Comparison of ENCODE assay signal across 8 cellular contexts in genomic region chr12:121095544-121096198, GRCh38. TPM values are rescaled to one million over a fixed set of nuclear protein-coding genes. Genes with fewer than 3 reads are reported as not detected.
DNase-seq lines count a peak whose midpoint lies in the region; ATAC-seq and TF ChIP-seq lines count a peak whose summit lies in the region.

No MANE protein-coding gene starts in this region.

- TF ChIP-seq CTCF in GM12865 (IDR thresholded peaks at IDR 0.05; ENCODE audit: insufficient read depth, low read depth, low read length, missing control alignments) (peak; percentile 94), OCI-LY3 (IDR thresholded peaks at IDR 0.05; ENCODE audit: low read depth, low read length) (peak; percentile 74)

- peak overlapping the region; percentile 80; the same call in 1 of the 2 replicates for H2AFZ ChIP-seq in OCI-LY3 (ENCODE audit: low read depth, low read length)

- H3K9ac ChIP-seq in HUES6 (ENCODE audit: low read length) (no peak overlapping the region), OCI-LY3 (ENCODE audit: low read length) (peak overlapping the region; percentile 28; the same call in 1 of the 2 replicates), mucosa of stomach (ENCODE audit: low read length) (peak overlapping the region; percentile 12)

- ATAC-seq in esophagus mucosa = peak; percentile 70
- no peak for ATAC-seq in GM18502 (IDR thresholded peaks at IDR 0.05; ENCODE audit: poor library complexity, unreplicated experiment)

- H3K4me3 ChIP-seq in GM12865 (ENCODE audit: low read depth, low read length) (peak overlapping the region; percentile 37), HUES6 (ENCODE audit: low read depth, low read length) (peak overlapping the region; percentile 68), OCI-LY3 (ENCODE audit: low read length) (peak overlapping the region; percentile 77), mucosa of stomach (ENCODE audit: low read length) (no peak overlapping the region)

- H3K36me3 ChIP-seq in HUES6 (ENCODE audit: control insufficient read depth, insufficient read depth, low read length) (no peaks in the 10 kb centered on the region), OCI-LY3 (replicated peaks; ENCODE audit: low read depth, low read length) (no peaks in the 10 kb centered on the region), mucosa of stomach (ENCODE audit: control insufficient read depth, insufficient read depth, low read length) (no peaks in the 10 kb centered on the region)

- H3K27me3 ChIP-seq in HUES6 (ENCODE audit: control insufficient read depth, insufficient read depth, low read length) = peaks cover 12% of the 10 kb centered on the region
- peaks cover 10% of the 10 kb centered on the region; the same call in 1 of the 2 replicates for H3K27me3 ChIP-seq in OCI-LY3 (ENCODE audit: low read depth, low read length)
- H3K27me3 ChIP-seq in mucosa of stomach (ENCODE audit: control insufficient read depth, insufficient read depth, low read length) = peaks cover 7% of the 10 kb centered on the region

- H3K9me3 ChIP-seq in HUES6 (ENCODE audit: control insufficient read depth, insufficient read depth, low read depth, low read length) (peaks cover 5% of the 10 kb centered on the region; the same call in 1 of the 2 replicates), OCI-LY3 (ENCODE audit: insufficient read depth, low read length) (peaks cover 5% of the 10 kb centered on the region; the same call in 1 of the 2 replicates), mucosa of stomach (ENCODE audit: control insufficient read depth, low read length) (no peaks in the 10 kb centered on the region)

- no peaks in the 10 kb centered on the region for H4K20me1 ChIP-seq in OCI-LY3 (ENCODE audit: insufficient read depth, low read length)

- peak; percentile 75 for DNase-seq in GM12865 (ENCODE audit: low read depth)
- DNase-seq in activated T-cell treated with anti-CD3 and anti-CD28 coated beads for 48 hours (ENCODE audit: low read depth) = peak; percentile 78
- DNase-seq in stimulated activated CD8-positive, alpha-beta memory T cell treated with anti-CD3 and anti-CD28 coated beads, Interleukin-4, amount 100 ng/mL, for 1 hour (ENCODE audit: low read depth in 2 of 2, low spot score in 1 of 2) = peak; percentile 60 to 69

- H3K4me2 ChIP-seq in OCI-LY3 (ENCODE audit: low read length) = peak overlapping the region; percentile 93

- peaks cover 10% of the 10 kb centered on the region for H3K4me1 ChIP-seq in HUES6 (ENCODE audit: control insufficient read depth, insufficient read depth, low read length)
- H3K4me1 ChIP-seq in OCI-LY3 (ENCODE audit: low read length) = peaks cover 10% of the 10 kb centered on the region; the same call in 1 of the 2 replicates
- H3K4me1 ChIP-seq in mucosa of stomach (ENCODE audit: control insufficient read depth, insufficient read depth, low read length) = peaks cover 11% of the 10 kb centered on the region

- H3K27ac ChIP-seq in HUES6 (ENCODE audit: low read depth, low read length) (no peak overlapping the region), OCI-LY3 (ENCODE audit: low read length) (no peak overlapping the region)

- H3K79me2 ChIP-seq in OCI-LY3 (ENCODE audit: low read length) = no peaks in the 10 kb centered on the region

RNA-seq across cellular contexts. Expression of gene P2RX7, which starts 37.0 kb away (rescaled TPM):
- 4.1 TPM for total RNA-seq in esophagus mucosa

RNA-seq across cellular contexts. Expression of gene OASL, which starts 56.6 kb away (rescaled TPM):
- total RNA-seq in esophagus mucosa = 5.9 TPM
